In the genomic region with DNA sequence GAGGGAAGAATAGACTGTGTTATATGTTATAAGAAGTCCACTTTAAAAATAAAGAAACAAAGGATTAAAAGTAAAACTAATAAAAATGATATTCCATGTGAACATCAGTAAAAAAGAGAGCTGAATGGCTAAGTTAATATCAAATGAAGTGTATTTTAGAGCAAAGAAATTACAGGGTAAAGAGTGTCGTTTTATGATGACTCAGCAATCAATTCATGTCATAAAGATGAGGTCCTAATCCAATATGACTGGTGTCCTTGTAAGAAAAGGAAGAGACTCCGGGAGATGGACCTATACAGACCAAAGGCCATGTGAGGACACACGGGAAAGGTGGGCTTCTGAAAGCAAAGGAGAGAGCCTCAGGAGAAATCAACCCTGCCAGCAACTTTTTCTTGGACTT, we compare ENCODE assay signal across 7 cellular contexts.
"Had no signal": no experiment of that assay in that cellular context is flagged by ENCODE, and none has a peak within 500 bp of the region (broad histone marks: within the 10 kb centered on the region; RNA-seq: fewer than 3 reads in every experiment).

No MANE protein-coding gene starts in this region.

- H3K9me3 ChIP-seq: HAP-1 had no signal

- H3K4me3 ChIP-seq: GM23338, HAP-1 had no signal

- H3K36me3 ChIP-seq: HAP-1 had no signal

- H3K27ac ChIP-seq: HL-60 had no signal

- ATAC-seq: GM23338, HCT116 had no signal

- H2AFZ ChIP-seq: GM23338 had no signal

- H3K4me1 ChIP-seq: HAP-1 had no signal

- DNase-seq: H7, HFFc6, KG1 had no signal

- H3K4me2 ChIP-seq: GM23338 had no signal
